Comparison of ENCODE assay signal across 8 cellular contexts in the genomic region with DNA sequence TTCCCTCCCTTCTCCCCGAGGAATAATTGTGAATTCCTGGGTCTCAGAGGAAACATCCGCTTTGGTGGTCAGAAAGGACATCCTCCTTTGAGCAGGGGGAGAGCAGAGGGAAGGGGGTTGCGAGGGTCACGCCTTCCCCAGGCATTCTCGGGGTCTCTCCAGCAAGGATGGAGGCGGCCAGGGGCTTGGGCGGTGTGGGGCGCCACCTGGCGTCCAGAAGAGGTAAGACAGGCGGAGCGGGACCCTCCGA.
A peak's percentile ranks its signal among the peaks of the same experiment; 100 is the strongest.
DNase-seq lines count a peak whose midpoint lies in the region; ATAC-seq and TF ChIP-seq lines count a peak whose summit lies in the region.

No MANE protein-coding gene starts in this region.

- H3K4me3 ChIP-seq in OCI-LY1 (ENCODE audit: low read depth, low read length, poor library complexity, severe bottlenecking), result no peak overlapping the region

- peak; percentile 95 for TF ChIP-seq CTCF in OCI-LY1 (IDR thresholded peaks at IDR 0.05; ENCODE audit: low read length)

- H3K36me3 Mint-ChIP-seq in activated naive CD4-positive, alpha-beta T cell treated with anti-CD3 and anti-CD28 coated beads, Interleukin-2, amount 10 ng/mL, durations not matched to agents 7 days and 5 days, result no peaks in the 10 kb centered on the region

- DNase-seq in SIG-M5 treated with dmso at 0.1 percent for 504 hours (lab: John Stamatoyannopoulos, UW; ENCODE audit: unreplicated experiment) (peak; percentile 52), SIG-M5 (lab: John Stamatoyannopoulos, UW) (no peak), left cardiac atrium (peak; percentile 71), sciatic nerve (ENCODE audit: low spot score) (peak; percentile 86), COLO829 (ENCODE audit: low spot score) (no peak)
- peak; percentile 54 for DNase-seq in activated naive CD4-positive, alpha-beta T cell treated with anti-CD3 and anti-CD28 coated beads, Interleukin-2, amount 10 ng/mL, durations not matched to agents 7 days and 5 days

- no peak overlapping the region for H3K4me3 Mint-ChIP-seq in activated naive CD4-positive, alpha-beta T cell treated with anti-CD3 and anti-CD28 coated beads, Interleukin-2, amount 10 ng/mL, durations not matched to agents 7 days and 5 days

- intact Hi-C loops in left cardiac atrium (cut with DNase I), result loop anchor here (1.0 to 10.0 kb wide), 2 partner anchors 162 to 198 kb away; no protein-coding TSS in a partner anchor
- intact Hi-C loops in sciatic nerve (cut with DNase I), result loop anchor here (2.0 kb wide), 1 partner anchor 196 kb away; no protein-coding TSS in a partner anchor

- no peaks in the 10 kb centered on the region for H3K79me2 ChIP-seq in OCI-LY1 (ENCODE audit: insufficient read depth, low read length)

- no peaks in the 10 kb centered on the region for H3K27me3 ChIP-seq in OCI-LY1 (ENCODE audit: insufficient read depth, low read length)

- H3F3A ChIP-seq in OCI-LY1 (ENCODE audit: insufficient read depth, low read length), result no peaks in the 10 kb centered on the region

- peaks cover 10% of the 10 kb centered on the region for H3K4me1 Mint-ChIP-seq in activated naive CD4-positive, alpha-beta T cell treated with anti-CD3 and anti-CD28 coated beads, Interleukin-2, amount 10 ng/mL, durations not matched to agents 7 days and 5 days

- CTCF ChIA-PET in activated naive CD4-positive, alpha-beta T cell treated with anti-CD3 and anti-CD28 coated beads, Interleukin-2, amount 10 ng/mL, durations not matched to agents 7 days and 5 days (lab: Charles Lee), result interaction anchor here (0.9 to 6.2 kb wide), 13 partner anchors 14 to 227 kb away, joined by 3 to 115 read pairs (median 4); no protein-coding TSS in a partner anchor

- no peak overlapping the region for H3K4me2 ChIP-seq in OCI-LY1 (ENCODE audit: low read length)

- H3K9me3 Mint-ChIP-seq in activated naive CD4-positive, alpha-beta T cell treated with anti-CD3 and anti-CD28 coated beads, Interleukin-2, amount 10 ng/mL, durations not matched to agents 7 days and 5 days, result no peaks in the 10 kb centered on the region

- no peak overlapping the region for H3K27ac ChIP-seq in OCI-LY1 (ENCODE audit: low read depth, low read length, poor library complexity, severe bottlenecking)

- no peak overlapping the region for H2AFZ ChIP-seq in OCI-LY1 (ENCODE audit: low read length)

- ATAC-seq in left cardiac atrium (peak; percentile 75 to 76), sciatic nerve (peak; percentile 84), GM18907 (IDR thresholded peaks at IDR 0.05; ENCODE audit: unreplicated experiment) (no peak)

- no peaks in the 10 kb centered on the region for H4K20me1 ChIP-seq in OCI-LY1 (ENCODE audit: insufficient read depth, low read length)

- no peaks in the 10 kb centered on the region for H3K4me1 ChIP-seq in OCI-LY1 (ENCODE audit: insufficient read depth, low read length, severe bottlenecking)

- H3K9me3 ChIP-seq in OCI-LY1 (ENCODE audit: low read length), result no peaks in the 10 kb centered on the region

- no peak overlapping the region for H3K9ac ChIP-seq in OCI-LY1 (ENCODE audit: low read length)

- H3K9me2 ChIP-seq in OCI-LY1 (ENCODE audit: low read depth, low read length), result no peaks in the 10 kb centered on the region

- no peaks in the 10 kb centered on the region for H3K36me3 ChIP-seq in OCI-LY1 (ENCODE audit: insufficient read depth, low read length)

- peaks cover 34% of the 10 kb centered on the region for H3K27me3 Mint-ChIP-seq in activated naive CD4-positive, alpha-beta T cell treated with anti-CD3 and anti-CD28 coated beads, Interleukin-2, amount 10 ng/mL, durations not matched to agents 7 days and 5 days

- H3K27ac Mint-ChIP-seq in activated naive CD4-positive, alpha-beta T cell treated with anti-CD3 and anti-CD28 coated beads, Interleukin-2, amount 10 ng/mL, durations not matched to agents 7 days and 5 days, result peak overlapping the region; percentile 20

Comparison
In these comparisons a context has a peak if more than half of its experiments do, and no peak if none do; other contexts are left out.
1. DNase-seq: peak in SIG-M5 treated with dmso at 0.1 percent for 504 hours (single experiment), activated naive CD4-positive, alpha-beta T cell treated with anti-CD3 and anti-CD28 coated beads, Interleukin-2, amount 10 ng/mL, durations not matched to agents 7 days and 5 days (single experiment), left cardiac atrium (single experiment) and sciatic nerve (single experiment); none in SIG-M5 (single experiment) and COLO829 (single experiment).